ENCODE assay signal across 8 cellular contexts in the genomic region with DNA sequence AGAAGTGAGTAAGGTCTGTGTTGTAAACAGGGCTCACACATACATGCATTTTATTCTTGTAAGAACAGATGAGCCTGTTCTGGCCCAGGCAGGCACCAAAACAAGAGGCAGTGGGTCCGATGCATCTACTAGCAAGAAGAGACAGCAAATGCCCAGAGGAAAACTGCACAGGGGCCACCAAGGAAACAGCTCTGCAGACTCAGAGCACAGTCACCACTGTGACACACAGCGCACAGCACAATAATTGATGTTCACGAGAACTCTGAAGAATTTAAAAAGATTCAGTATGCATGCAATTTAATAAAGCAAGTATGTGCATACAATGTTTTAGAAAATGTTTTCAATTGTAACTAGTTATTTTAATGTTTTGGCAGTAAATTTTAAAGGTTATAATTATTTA. TPM values are rescaled to one million over a fixed set of nuclear protein-coding genes. Genes with fewer than 3 reads are reported as not detected.
"Had no signal": no experiment of that assay in that cellular context is flagged by ENCODE, and none has a peak within 500 bp of the region (broad histone marks: within the 10 kb centered on the region; RNA-seq: fewer than 3 reads in every experiment).

No MANE protein-coding gene starts in this region.

- H2AFZ ChIP-seq: GM23248 had no signal

- H3K27ac Mint-ChIP-seq: IgD-negative memory B cell had no signal

- H3K4me3 ChIP-seq: GM23248 had no signal

- H3K27ac ChIP-seq: GM23248, HL-60 had no signal

- ATAC-seq: HepG2 had no signal

- DNase-seq: GM23248, H9, HCEC 1CT had no signal

- H3K9me3 Mint-ChIP-seq: H9 had no signal

- H3K4me3 Mint-ChIP-seq: H9, IgD-negative memory B cell had no signal

- H3K36me3 Mint-ChIP-seq: IgD-negative memory B cell had no signal

- FAIRE-seq: H1, H54, HepG2 had no signal

- H3K9ac ChIP-seq: GM23248 had no signal

RNA-seq across cellular contexts. Expression of a gene that starts 24.8 kb away (rescaled TPM):
- total RNA-seq: HepG2 had no signal
- polyA plus RNA-seq: GM23248, HepG2, IgD-negative memory B cell had no signal
